Comparison of ENCODE assay signal across 31 cellular contexts in the genomic region with DNA sequence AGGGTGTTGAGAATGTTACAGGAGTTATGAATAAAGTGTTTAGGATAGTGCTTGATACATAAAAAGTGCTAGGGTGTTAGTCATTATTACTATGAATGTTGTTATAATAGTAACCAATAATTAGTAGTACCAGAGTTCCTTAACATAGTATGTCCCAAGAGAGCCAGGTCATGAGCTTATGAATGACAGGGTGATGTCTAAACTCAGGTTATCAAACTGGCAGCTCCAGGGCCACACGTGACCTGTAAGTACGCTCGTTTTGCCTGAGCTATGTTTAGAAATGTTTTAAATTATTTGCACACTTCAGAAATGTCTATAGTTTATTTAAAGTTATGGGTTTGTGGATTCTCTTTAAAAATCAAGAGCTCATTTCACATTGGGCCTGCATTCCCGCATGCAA. TPM values are rescaled to one million over a fixed set of nuclear protein-coding genes. Genes with fewer than 3 reads are reported as not detected.
"Had no signal": no experiment of that assay in that cellular context is flagged by ENCODE, and none has a peak within 500 bp of the region (broad histone marks: within the 10 kb centered on the region; RNA-seq: fewer than 3 reads in every experiment).

No MANE protein-coding gene starts in this region.

- H3K9me3 Mint-ChIP-seq: activated CD4-positive, alpha-beta T cell treated with anti-CD3 and anti-CD28 coated beads, Interleukin-2, amount 10 ng/mL, durations not matched to agents 24 days and 14 days; activated CD8-positive, alpha-beta T cell treated with anti-CD3 and anti-CD28 coated beads for 36 hours; activated naive CD4-positive, alpha-beta T cell treated with anti-CD3 and anti-CD28 coated beads, Interleukin-2, amount 10 ng/mL, durations not matched to agents 7 days and 5 days; activated naive CD8-positive, alpha-beta T cell treated with anti-CD3 and anti-CD28 coated beads, Interleukin-2, amount 50 U/mL, for 24 hours; activated T-helper 1 cell treated with anti-CD3 and anti-CD28 coated beads, Interleukin-12 subunit alpha, Interleukin-12 subunit beta, Interleukin-2, Interleukin-4 antibody, amounts not matched to agents 30 ng/mL and 10 ng/mL and 1 ng/mL, durations not matched to agents 14 hours and 24 hours and 36 hours; IgD-negative memory B cell; T-helper 1 cell treated with Interleukin-12 subunit alpha and Interleukin-12 subunit beta and Interleukin-4 antibody, amounts not matched to agents 30 μg/mL and 1 μg/mL, for 36 hours; T-helper 2 cell treated with Interferon-gamma antibody and Interleukin-4, amounts not matched to agents 5 μg/mL and 100 μg/mL, for 36 hours had no signal

- H3K36me3 ChIP-seq: ascending aorta, MG63, SJSA1 had no signal

- H3K9ac ChIP-seq: SK-N-SH had no signal

- H3K27ac Mint-ChIP-seq: activated CD4-positive, alpha-beta T cell treated with anti-CD3 and anti-CD28 coated beads, Interleukin-2, amount 10 ng/mL, durations not matched to agents 24 days and 14 days; activated CD8-positive, alpha-beta T cell treated with anti-CD3 and anti-CD28 coated beads for 36 hours; activated naive CD4-positive, alpha-beta T cell treated with anti-CD3 and anti-CD28 coated beads, Interleukin-2, amount 10 ng/mL, durations not matched to agents 7 days and 5 days; activated naive CD8-positive, alpha-beta T cell; activated naive CD8-positive, alpha-beta T cell treated with anti-CD3 and anti-CD28 coated beads, Interleukin-2, amount 50 U/mL, for 24 hours; activated T-helper 1 cell treated with anti-CD3 and anti-CD28 coated beads, Interleukin-12 subunit alpha, Interleukin-12 subunit beta, Interleukin-2, Interleukin-4 antibody, amounts not matched to agents 30 ng/mL and 10 ng/mL and 1 ng/mL, durations not matched to agents 14 hours and 24 hours and 36 hours; IgD-negative memory B cell; T-helper 1 cell treated with Interleukin-12 subunit alpha and Interleukin-12 subunit beta and Interleukin-4 antibody, amounts not matched to agents 30 μg/mL and 1 μg/mL, for 36 hours; T-helper 2 cell treated with Interferon-gamma antibody and Interleukin-4, amounts not matched to agents 5 μg/mL and 100 μg/mL, for 36 hours had no signal

- H3K4me3 ChIP-seq: ascending aorta, MG63, SJSA1 had no signal

- DNase-seq: activated CD4-positive, alpha-beta T cell treated with anti-CD3 and anti-CD28 coated beads, Interleukin-2, amount 10 ng/mL, durations not matched to agents 24 days and 14 days; activated CD4-positive, alpha-beta T cell treated with anti-CD3 and anti-CD28 coated beads, Interleukin-2, amount 50 U/mL, for 4 hours; activated CD8-positive, alpha-beta T cell treated with anti-CD3 and anti-CD28 coated beads for 36 hours; activated gamma-delta T cell treated with Interleukin-2 at 50 U/mL for 16 hours; activated naive CD4-positive, alpha-beta T cell treated with anti-CD3 and anti-CD28 coated beads, Interleukin-2, amount 10 ng/mL, durations not matched to agents 7 days and 5 days; activated naive CD8-positive, alpha-beta T cell treated with anti-CD3 and anti-CD28 coated beads, Interleukin-2, amount 50 U/mL, for 24 hours; activated T-cell treated with anti-CD3 and anti-CD28 coated beads, Interleukin-2, amount 50 U/mL, for 1 hour; central memory CD4-positive, alpha-beta T cell; KBM-7; MG63; NCI-H1048; NCI-H1105 treated with DMSO at 0.1 percent for 48 hours; NCI-H1436; NCI-H1694; NCI-H1930; NCI-H2081 treated with DMSO at 0.1 percent for 48 hours; NCI-H345; NCI-H510A; NCI-H526; NCI-H748 treated with DMSO at 0.1 percent for 48 hours; NK-92 treated with Interleukin-12 subunit alpha and Interleukin-12 subunit beta, amount 100 ng/mL, for 24 hours; OCI-M1; SHP77 treated with DMSO at 0.1 percent for 48 hours; SK-N-SH had no signal

- H3K4me1 Mint-ChIP-seq: activated CD4-positive, alpha-beta T cell treated with anti-CD3 and anti-CD28 coated beads, Interleukin-2, amount 10 ng/mL, durations not matched to agents 24 days and 14 days had no signal

- ATAC-seq: activated CD8-positive, alpha-beta T cell treated with anti-CD3 and anti-CD28 coated beads for 36 hours; activated naive CD8-positive, alpha-beta T cell treated with anti-CD3 and anti-CD28 coated beads, Interleukin-2, amount 50 U/mL, for 24 hours had no signal

- H3K27me3 Mint-ChIP-seq: activated CD8-positive, alpha-beta T cell treated with anti-CD3 and anti-CD28 coated beads for 36 hours; activated naive CD8-positive, alpha-beta T cell; activated naive CD8-positive, alpha-beta T cell treated with anti-CD3 and anti-CD28 coated beads, Interleukin-2, amount 50 U/mL, for 24 hours; IgD-negative memory B cell had no signal

- H3K36me3 Mint-ChIP-seq: activated naive CD4-positive, alpha-beta T cell treated with anti-CD3 and anti-CD28 coated beads, Interleukin-2, amount 10 ng/mL, durations not matched to agents 7 days and 5 days; activated naive CD8-positive, alpha-beta T cell; IgD-negative memory B cell had no signal

- H3K4me2 ChIP-seq: SK-N-SH had no signal

- H3K4me1 ChIP-seq: ascending aorta, SJSA1 had no signal

- H3K9me2 ChIP-seq: SK-N-SH had no signal

- H3K27me3 ChIP-seq: ascending aorta, MG63, SJSA1 had no signal

- H3K4me3 Mint-ChIP-seq: activated CD4-positive, alpha-beta T cell treated with anti-CD3 and anti-CD28 coated beads, Interleukin-2, amount 10 ng/mL, durations not matched to agents 24 days and 14 days; activated CD8-positive, alpha-beta T cell treated with anti-CD3 and anti-CD28 coated beads for 36 hours; activated naive CD4-positive, alpha-beta T cell treated with anti-CD3 and anti-CD28 coated beads, Interleukin-2, amount 10 ng/mL, durations not matched to agents 7 days and 5 days; activated naive CD8-positive, alpha-beta T cell; activated naive CD8-positive, alpha-beta T cell treated with anti-CD3 and anti-CD28 coated beads, Interleukin-2, amount 50 U/mL, for 24 hours; activated T-helper 1 cell treated with anti-CD3 and anti-CD28 coated beads, Interleukin-12 subunit alpha, Interleukin-12 subunit beta, Interleukin-2, Interleukin-4 antibody, amounts not matched to agents 30 ng/mL and 10 ng/mL and 1 ng/mL, durations not matched to agents 14 hours and 24 hours and 36 hours; IgD-negative memory B cell; T-helper 1 cell treated with Interleukin-12 subunit alpha and Interleukin-12 subunit beta and Interleukin-4 antibody, amounts not matched to agents 30 μg/mL and 1 μg/mL, for 36 hours; T-helper 2 cell treated with Interferon-gamma antibody and Interleukin-4, amounts not matched to agents 5 μg/mL and 100 μg/mL, for 36 hours had no signal

- H3K9me3 ChIP-seq: ascending aorta, MG63, SJSA1, SK-N-SH had no signal

- H3K27ac ChIP-seq: ascending aorta, SJSA1 had no signal

RNA-seq across cellular contexts. Expression of a gene that starts 14.1 kb away (rescaled TPM):
- total RNA-seq: activated T-helper 1 cell treated with anti-CD3 and anti-CD28 coated beads, Interleukin-12 subunit alpha, Interleukin-12 subunit beta, Interleukin-2, Interleukin-4 antibody, amounts not matched to agents 30 ng/mL and 10 ng/mL and 1 ng/mL, durations not matched to agents 14 hours and 24 hours and 36 hours; ascending aorta had no signal
- polyA plus RNA-seq: IgD-negative memory B cell had no signal
